29 cellular contexts compared by ENCODE assay signal in genomic region chr13:30129411-30129810, GRCh38.
"Had no signal": no experiment of that assay in that cellular context is flagged by ENCODE, and none has a peak within 500 bp of the region (broad histone marks: within the 10 kb centered on the region; RNA-seq: fewer than 3 reads in every experiment).

No MANE protein-coding gene starts in this region.

- H3K9me3 Mint-ChIP-seq: activated CD4-positive, alpha-beta memory T cell treated with anti-CD3 and anti-CD28 coated beads, Interleukin-2, amount 10 ng/mL, durations not matched to agents 7 days and 5 days; activated naive CD4-positive, alpha-beta T cell treated with anti-CD3 and anti-CD28 coated beads, Interleukin-2, amount 50 U/mL, for 24 hours; brain had no signal

- H3K27me3 Mint-ChIP-seq: activated CD4-positive, alpha-beta memory T cell treated with anti-CD3 and anti-CD28 coated beads, Interleukin-2, amount 10 ng/mL, durations not matched to agents 7 days and 5 days; activated CD8-positive, alpha-beta memory T cell treated with anti-CD3 and anti-CD28 coated beads, Interleukin-2, amount 10 ng/mL, durations not matched to agents 7 days and 5 days; activated naive CD4-positive, alpha-beta T cell treated with anti-CD3 and anti-CD28 coated beads, Interleukin-2, amount 50 U/mL, for 24 hours had no signal

- H3K27ac Mint-ChIP-seq: activated CD4-positive, alpha-beta memory T cell treated with anti-CD3 and anti-CD28 coated beads, Interleukin-2, amount 10 ng/mL, durations not matched to agents 7 days and 5 days; activated CD8-positive, alpha-beta memory T cell treated with anti-CD3 and anti-CD28 coated beads, Interleukin-2, amount 10 ng/mL, durations not matched to agents 7 days and 5 days; activated naive CD4-positive, alpha-beta T cell treated with anti-CD3 and anti-CD28 coated beads, Interleukin-2, amount 50 U/mL, for 24 hours had no signal

- H3K4me3 Mint-ChIP-seq: activated CD4-positive, alpha-beta memory T cell treated with anti-CD3 and anti-CD28 coated beads, Interleukin-2, amount 10 ng/mL, durations not matched to agents 7 days and 5 days; activated CD8-positive, alpha-beta memory T cell treated with anti-CD3 and anti-CD28 coated beads, Interleukin-2, amount 10 ng/mL, durations not matched to agents 7 days and 5 days; activated naive CD4-positive, alpha-beta T cell treated with anti-CD3 and anti-CD28 coated beads, Interleukin-2, amount 50 U/mL, for 24 hours; brain had no signal

- H3K36me3 Mint-ChIP-seq: activated CD8-positive, alpha-beta memory T cell treated with anti-CD3 and anti-CD28 coated beads, Interleukin-2, amount 10 ng/mL, durations not matched to agents 7 days and 5 days; activated naive CD4-positive, alpha-beta T cell treated with anti-CD3 and anti-CD28 coated beads, Interleukin-2, amount 50 U/mL, for 24 hours; brain had no signal

- ATAC-seq: activated CD8-positive, alpha-beta memory T cell treated with anti-CD3 and anti-CD28 coated beads, Interleukin-2, amount 10 ng/mL, durations not matched to agents 7 days and 5 days; Panc1; Right ventricle myocardium inferior had no signal

- DNase-seq: activated CD4-positive, alpha-beta memory T cell treated with anti-CD3 and anti-CD28 coated beads, Interleukin-2, amount 10 ng/mL, durations not matched to agents 7 days and 5 days; activated CD4-positive, alpha-beta T cell treated with anti-CD3 and anti-CD28 coated beads for 1 hour; activated CD4-positive, alpha-beta T cell treated with anti-CD3 and anti-CD28 coated beads for 48 hours; activated CD4-positive, CD25-positive, alpha-beta regulatory T cell; activated CD8-positive, alpha-beta memory T cell treated with anti-CD3 and anti-CD28 coated beads for 24 hours; activated CD8-positive, alpha-beta memory T cell treated with anti-CD3 and anti-CD28 coated beads, Interleukin-2, amount 10 ng/mL, durations not matched to agents 7 days and 5 days; activated CD8-positive, alpha-beta memory T cell treated with anti-CD3 and anti-CD28 coated beads, Interleukin-2, amount 50 U/mL, for 48 hours; activated gamma-delta T cell; activated naive CD4-positive, alpha-beta T cell treated with Interleukin-2 at 50 U/mL for 16 hours; activated T-cell treated with anti-CD3 and anti-CD28 coated beads, Interleukin-2, amount 50 U/mL, for 48 hours; adrenal gland; anterior cingulate cortex; caudate nucleus; cerebellar nuclear complex; MM.1S; MV-4-11; NCI-H1092; NCI-H1436 treated with DMSO at 0.1 percent for 48 hours; NCI-H187 treated with DMSO at 0.1 percent for 48 hours; NCI-H2081; NCI-H345; NCI-H524 treated with DMSO at 0.1 percent for 48 hours; SIG-M5; T1000; WERI-Rb-1 had no signal
